In genomic region chr16:30896890-30897730, GRCh38 we compare ENCODE assay signal across 8 cellular contexts. TPM values are rescaled to one million over a fixed set of nuclear protein-coding genes. Genes with fewer than 3 reads are reported as not detected.
DNase-seq lines count a peak whose midpoint lies in the region; ATAC-seq and TF ChIP-seq lines count a peak whose summit lies in the region.

No MANE protein-coding gene starts in this region.

- peaks cover 18 to 29% (median 23%) of the 10 kb centered on the region in 3 donors for H3K4me1 Mint-ChIP-seq in IgD-negative memory B cell

- H3K27ac Mint-ChIP-seq in IgD-negative memory B cell = peak overlapping the region; percentile 96

- DNase-seq in SKM-1 (lab: John Stamatoyannopoulos, UW; ENCODE audit: unreplicated experiment) (peak; percentile 65), Right ventricle myocardium inferior (ENCODE audit: missing footprints) (peak; percentile 98), osteoblast (ENCODE audit: insufficient read length, low spot score, missing footprints) (peak; percentile 99)
- peak; percentile 55 for DNase-seq in activated naive CD8-positive, alpha-beta T cell treated with anti-CD3 and anti-CD28 coated beads, Interleukin-2, amount 50 U/mL, for 16 hours (ENCODE audit: low read depth, low spot score)

- no peaks in the 10 kb centered on the region for H4K20me1 ChIP-seq in osteoblast (ENCODE audit: insufficient read depth, low read length)

- no peaks in the 10 kb centered on the region for H3K27me3 ChIP-seq in osteoblast (ENCODE audit: insufficient read depth, low read length)

- H3K9me3 ChIP-seq in osteoblast (ENCODE audit: low read depth, low read length) = no peaks in the 10 kb centered on the region

- peak overlapping the region; percentile 85 for H2AFZ ChIP-seq in osteoblast (ENCODE audit: low read length)

- H3K4me3 Mint-ChIP-seq in IgD-negative memory B cell = peak overlapping the region; percentile 65 to 94 (median 76)

- intact Hi-C loops in Right ventricle myocardium inferior (cut with DNase I) = loop anchor here (2.0 to 10.0 kb wide), 2 partner anchors 26 to 1092 kb away; partner anchors contain the start of genes FBXL19 and MAZ

- H3K79me2 ChIP-seq in osteoblast (ENCODE audit: insufficient read depth, low read length) = peaks cover 12% of the 10 kb centered on the region

- no peaks in the 10 kb centered on the region for H3K9me3 Mint-ChIP-seq in IgD-negative memory B cell

- H3K36me3 Mint-ChIP-seq in IgD-negative memory B cell = no peaks in the 10 kb centered on the region

- H3K27ac ChIP-seq in osteoblast (ENCODE audit: low read depth, low read length) (peak overlapping the region; percentile 83), temporal lobe (ENCODE audit: low read depth, low read length) (peak overlapping the region; percentile 88)

- peak overlapping the region; percentile 85 for H3K4me3 ChIP-seq in osteoblast (ENCODE audit: insufficient read depth, low read length)

- peaks cover 41% of the 10 kb centered on the region for H3K4me1 ChIP-seq in osteoblast (ENCODE audit: insufficient read depth, low read length)

- no peak for TF ChIP-seq CTCF in osteoblast (IDR thresholded peaks at IDR 0.05; ENCODE audit: extremely low read depth, low read depth, low read length)

- no peaks in the 10 kb centered on the region for H3K27me3 Mint-ChIP-seq in IgD-negative memory B cell

- peak overlapping the region; percentile 74 for H3K4me2 ChIP-seq in osteoblast (ENCODE audit: insufficient read depth, low read length)

- peak; percentile 39 for ATAC-seq in GM18502 (IDR thresholded peaks at IDR 0.05; ENCODE audit: poor library complexity, unreplicated experiment)
- ATAC-seq in Right ventricle myocardium inferior = peak; percentile 69
- ATAC-seq in HG03025 (IDR thresholded peaks at IDR 0.05; ENCODE audit: low FRiP score, unreplicated experiment) = no peak

- H3K36me3 ChIP-seq in osteoblast (ENCODE audit: insufficient read depth, low read length) = no peaks in the 10 kb centered on the region

RNA-seq across cellular contexts. Expression of gene CTF1, which starts 0.7 kb away (rescaled TPM):
- not detected for polyA plus RNA-seq in IgD-negative memory B cell
- 8.7 TPM for total RNA-seq in Right ventricle myocardium inferior
- 2.9 and 3.3 TPM in 2 replicates for total RNA-seq in osteoblast
- under 0.01 TPM for total RNA-seq in temporal lobe

RNA-seq across cellular contexts. Expression of gene BCL7C, which starts 3.2 kb away (rescaled TPM):
- polyA plus RNA-seq in IgD-negative memory B cell = 45.0 TPM
- total RNA-seq in Right ventricle myocardium inferior (32.2 TPM), osteoblast (33.3 and 36.2 TPM in 2 replicates), temporal lobe (27.0 TPM)

RNA-seq across cellular contexts. Expression of gene FBXL19, which starts 26.3 kb away (rescaled TPM):
- 0.26 TPM for polyA plus RNA-seq in IgD-negative memory B cell
- total RNA-seq in Right ventricle myocardium inferior (6.3 TPM), osteoblast (12.7 and 14.5 TPM in 2 replicates), temporal lobe (42.3 TPM)

RNA-seq across cellular contexts. Expression of gene ORAI3, which starts 51.8 kb away (rescaled TPM):
- polyA plus RNA-seq in IgD-negative memory B cell = 68.8 TPM
- total RNA-seq in Right ventricle myocardium inferior (11.4 TPM), osteoblast (63.3 and 66.0 TPM in 2 replicates), temporal lobe (2.7 TPM)
